Comparison of ENCODE assay signal across 32 cellular contexts in genomic region chr17:73791644-73792043, GRCh38.
"Had no signal": no experiment of that assay in that cellular context is flagged by ENCODE, and none has a peak within 500 bp of the region (broad histone marks: within the 10 kb centered on the region; RNA-seq: fewer than 3 reads in every experiment).

No MANE protein-coding gene starts in this region.

- H3K27me3 Mint-ChIP-seq: activated CD4-positive, alpha-beta T cell treated with anti-CD3 and anti-CD28 coated beads, Interleukin-2, amount 10 ng/mL, durations not matched to agents 24 days and 14 days; activated CD8-positive, alpha-beta T cell treated with anti-CD3 and anti-CD28 coated beads for 36 hours; activated naive CD4-positive, alpha-beta T cell treated with anti-CD3 and anti-CD28 coated beads, Interleukin-2, amount 50 U/mL, for 24 hours had no signal

- H3K27me3 ChIP-seq: ascending aorta, cardiac muscle cell, Peyer's patch had no signal

- H3K27ac Mint-ChIP-seq: activated CD4-positive, alpha-beta T cell treated with anti-CD3 and anti-CD28 coated beads, Interleukin-2, amount 10 ng/mL, durations not matched to agents 24 days and 14 days; activated CD8-positive, alpha-beta T cell treated with anti-CD3 and anti-CD28 coated beads for 36 hours; activated naive CD4-positive, alpha-beta T cell treated with anti-CD3 and anti-CD28 coated beads, Interleukin-2, amount 50 U/mL, for 24 hours; activated naive CD8-positive, alpha-beta T cell treated with anti-CD3 and anti-CD28 coated beads, Interleukin-2, amount 10 ng/mL, durations not matched to agents 7 days and 5 days; activated T-cell treated with anti-CD3 and anti-CD28 coated beads, Interleukin-2, amount 50 U/mL, for 72 hours; activated T-helper 2 cell treated with anti-CD3 and anti-CD28 coated beads, Interferon-gamma antibody, Interleukin-2, Interleukin-4, amounts not matched to agents 10 μg/mL and 5 μg/mL and 100 μg/mL, durations not matched to agents 14 hours and 24 hours and 36 hours; T-helper 1 cell treated with Interleukin-12 subunit alpha and Interleukin-12 subunit beta and Interleukin-4 antibody, amounts not matched to agents 30 μg/mL and 1 μg/mL, for 36 hours; T-helper 2 cell treated with Interferon-gamma antibody and Interleukin-4, amounts not matched to agents 5 μg/mL and 100 μg/mL, for 36 hours had no signal

- H3K36me3 Mint-ChIP-seq: activated naive CD4-positive, alpha-beta T cell treated with anti-CD3 and anti-CD28 coated beads, Interleukin-2, amount 50 U/mL, for 24 hours; activated naive CD8-positive, alpha-beta T cell treated with anti-CD3 and anti-CD28 coated beads, Interleukin-2, amount 10 ng/mL, durations not matched to agents 7 days and 5 days had no signal

- H3K4me1 Mint-ChIP-seq: activated CD4-positive, alpha-beta T cell treated with anti-CD3 and anti-CD28 coated beads, Interleukin-2, amount 10 ng/mL, durations not matched to agents 24 days and 14 days; activated naive CD4-positive, alpha-beta T cell treated with anti-CD3 and anti-CD28 coated beads, Interleukin-2, amount 50 U/mL, for 24 hours; activated naive CD8-positive, alpha-beta T cell treated with anti-CD3 and anti-CD28 coated beads, Interleukin-2, amount 10 ng/mL, durations not matched to agents 7 days and 5 days had no signal

- H3K4me3 Mint-ChIP-seq: activated CD4-positive, alpha-beta T cell treated with anti-CD3 and anti-CD28 coated beads, Interleukin-2, amount 10 ng/mL, durations not matched to agents 24 days and 14 days; activated CD8-positive, alpha-beta T cell treated with anti-CD3 and anti-CD28 coated beads for 36 hours; activated naive CD4-positive, alpha-beta T cell treated with anti-CD3 and anti-CD28 coated beads, Interleukin-2, amount 50 U/mL, for 24 hours; activated naive CD8-positive, alpha-beta T cell treated with anti-CD3 and anti-CD28 coated beads, Interleukin-2, amount 10 ng/mL, durations not matched to agents 7 days and 5 days; activated T-cell treated with anti-CD3 and anti-CD28 coated beads, Interleukin-2, amount 50 U/mL, for 72 hours; T-helper 1 cell treated with Interleukin-12 subunit alpha and Interleukin-12 subunit beta and Interleukin-4 antibody, amounts not matched to agents 30 μg/mL and 1 μg/mL, for 36 hours; T-helper 2 cell treated with Interferon-gamma antibody and Interleukin-4, amounts not matched to agents 5 μg/mL and 100 μg/mL, for 36 hours had no signal

- H3K4me3 ChIP-seq: ascending aorta, cardiac muscle cell, Peyer's patch, SJSA1 had no signal

- H3K9me3 Mint-ChIP-seq: activated CD4-positive, alpha-beta T cell treated with anti-CD3 and anti-CD28 coated beads, Interleukin-2, amount 10 ng/mL, durations not matched to agents 24 days and 14 days; activated CD8-positive, alpha-beta T cell treated with anti-CD3 and anti-CD28 coated beads for 36 hours; activated naive CD4-positive, alpha-beta T cell treated with anti-CD3 and anti-CD28 coated beads, Interleukin-2, amount 50 U/mL, for 24 hours; activated naive CD8-positive, alpha-beta T cell treated with anti-CD3 and anti-CD28 coated beads, Interleukin-2, amount 10 ng/mL, durations not matched to agents 7 days and 5 days; activated T-cell treated with anti-CD3 and anti-CD28 coated beads, Interleukin-2, amount 50 U/mL, for 72 hours; activated T-helper 2 cell treated with anti-CD3 and anti-CD28 coated beads, Interferon-gamma antibody, Interleukin-2, Interleukin-4, amounts not matched to agents 10 μg/mL and 5 μg/mL and 100 μg/mL, durations not matched to agents 14 hours and 24 hours and 36 hours; T-helper 1 cell treated with Interleukin-12 subunit alpha and Interleukin-12 subunit beta and Interleukin-4 antibody, amounts not matched to agents 30 μg/mL and 1 μg/mL, for 36 hours; T-helper 2 cell treated with Interferon-gamma antibody and Interleukin-4, amounts not matched to agents 5 μg/mL and 100 μg/mL, for 36 hours had no signal

- H3K27ac ChIP-seq: ascending aorta, cardiac muscle cell, KMS-11, Peyer's patch, SJSA1 had no signal

- H3K4me1 ChIP-seq: ascending aorta, SJSA1 had no signal

- DNase-seq: activated CD4-positive, alpha-beta T cell treated with anti-CD3 and anti-CD28 coated beads, Interleukin-2, amount 10 ng/mL, durations not matched to agents 24 days and 14 days; activated CD4-positive, alpha-beta T cell treated with anti-CD3 and anti-CD28 coated beads, Interleukin-2, amount 50 U/mL, for 4 hours; activated CD8-positive, alpha-beta T cell treated with anti-CD3 and anti-CD28 coated beads for 36 hours; activated gamma-delta T cell; activated naive CD4-positive, alpha-beta T cell treated with Interleukin-2 at 50 U/mL for 16 hours; activated naive CD8-positive, alpha-beta T cell treated with anti-CD3 and anti-CD28 coated beads, Interleukin-2, amount 10 ng/mL, durations not matched to agents 7 days and 5 days; activated T-cell treated with anti-CD3 and anti-CD28 coated beads, Interleukin-2, amount 50 U/mL, for 1 hour; activated T-cell treated with anti-CD3 and anti-CD28 coated beads, Interleukin-2, amount 50 U/mL, for 72 hours; amygdala; MM.1S; MV-4-11; NCI-H1092; NCI-H187 treated with DMSO at 0.1 percent for 48 hours; NCI-H2081; NCI-H226; NCI-H446 treated with DMSO at 0.1 percent for 48 hours; NCI-H524; NCI-H69; NK-92 treated with Interleukin-12 subunit alpha and Interleukin-12 subunit beta, amount 100 ng/mL, for 24 hours; PC-3; Peyer's patch; RPMI8226; SHP77 treated with DMSO at 0.1 percent for 48 hours; SK-N-SH had no signal

- H3K36me3 ChIP-seq: ascending aorta, cardiac muscle cell, Peyer's patch, SJSA1 had no signal

- H3K9me3 ChIP-seq: ascending aorta, Peyer's patch, SJSA1, SK-N-SH had no signal

- ATAC-seq: activated CD8-positive, alpha-beta T cell treated with anti-CD3 and anti-CD28 coated beads for 36 hours; activated T-cell treated with anti-CD3 and anti-CD28 coated beads, Interleukin-2, amount 50 U/mL, for 72 hours; PC-3 had no signal
